Comparison of ENCODE assay signal across 32 cellular contexts in genomic region chr4:166655231-166655630, GRCh38.
"Had no signal": no experiment of that assay in that cellular context is flagged by ENCODE, and none has a peak within 500 bp of the region (broad histone marks: within the 10 kb centered on the region; RNA-seq: fewer than 3 reads in every experiment).

No MANE protein-coding gene starts in this region.

- H3K36me3 ChIP-seq: adrenal gland, colonic mucosa, esophagus muscularis mucosa, gastrocnemius medialis, heart left ventricle, WERI-Rb-1 had no signal

- H3K36me3 Mint-ChIP-seq: activated naive CD4-positive, alpha-beta T cell treated with anti-CD3 and anti-CD28 coated beads, Interleukin-2, amount 50 U/mL, for 24 hours; activated naive CD8-positive, alpha-beta T cell treated with anti-CD3 and anti-CD28 coated beads for 36 hours had no signal

- H3K27ac ChIP-seq: adrenal gland, body of pancreas, colonic mucosa, esophagus muscularis mucosa, foreskin keratinocyte, gastrocnemius medialis, heart left ventricle, WERI-Rb-1 had no signal

- H3K4me3 Mint-ChIP-seq: activated B cell treated with CpG ODN at 0.5 μM for 24 hours; activated CD8-positive, alpha-beta T cell treated with anti-CD3 and anti-CD28 coated beads for 36 hours; activated naive CD4-positive, alpha-beta T cell treated with anti-CD3 and anti-CD28 coated beads for 36 hours; activated naive CD4-positive, alpha-beta T cell treated with anti-CD3 and anti-CD28 coated beads, Interleukin-2, amount 50 U/mL, for 24 hours; activated naive CD8-positive, alpha-beta T cell treated with anti-CD3 and anti-CD28 coated beads for 36 hours; activated naive CD8-positive, alpha-beta T cell treated with anti-CD3 and anti-CD28 coated beads, Interleukin-2, amount 50 U/mL, for 24 hours; activated T-cell treated with anti-CD3 and anti-CD28 coated beads, Interleukin-2, amount 50 U/mL, for 4 hours; activated T-helper 17 cell treated with anti-CD3 and anti-CD28 coated beads, Interleukin-2, amount 50 U/mL, for 72 hours; endodermal cell; T-helper 17 cell; T-helper 2 cell treated with Interferon-gamma antibody and Interleukin-4, amounts not matched to agents 5 μg/mL and 100 μg/mL, for 36 hours had no signal

- H3K27me3 ChIP-seq: adrenal gland, body of pancreas, colonic mucosa, esophagus muscularis mucosa, foreskin keratinocyte, gastrocnemius medialis, heart left ventricle had no signal

- H3K4me1 ChIP-seq: adrenal gland, body of pancreas, colonic mucosa, esophagus muscularis mucosa, foreskin keratinocyte, gastrocnemius medialis, heart left ventricle had no signal

- H3K27me3 Mint-ChIP-seq: activated B cell treated with CpG ODN at 0.5 μM for 24 hours; activated CD8-positive, alpha-beta T cell treated with anti-CD3 and anti-CD28 coated beads for 36 hours; activated naive CD4-positive, alpha-beta T cell treated with anti-CD3 and anti-CD28 coated beads, Interleukin-2, amount 50 U/mL, for 24 hours; activated naive CD8-positive, alpha-beta T cell treated with anti-CD3 and anti-CD28 coated beads for 36 hours; activated T-helper 17 cell treated with anti-CD3 and anti-CD28 coated beads, Interleukin-2, amount 50 U/mL, for 72 hours; T-helper 17 cell had no signal

- H3K4me1 Mint-ChIP-seq: activated B cell treated with CpG ODN at 0.5 μM for 24 hours; activated naive CD4-positive, alpha-beta T cell treated with anti-CD3 and anti-CD28 coated beads, Interleukin-2, amount 50 U/mL, for 24 hours; activated naive CD8-positive, alpha-beta T cell treated with anti-CD3 and anti-CD28 coated beads for 36 hours; activated naive CD8-positive, alpha-beta T cell treated with anti-CD3 and anti-CD28 coated beads, Interleukin-2, amount 50 U/mL, for 24 hours; activated T-helper 17 cell treated with anti-CD3 and anti-CD28 coated beads, Interleukin-2, amount 50 U/mL, for 72 hours; endodermal cell; T-helper 17 cell had no signal

- DNase-seq: activated B cell treated with CpG ODN at 0.5 μM for 24 hours; activated CD4-positive, alpha-beta T cell treated with anti-CD3 and anti-CD28 coated beads for 48 hours; activated CD4-positive, alpha-beta T cell treated with anti-CD3 and anti-CD28 coated beads, Interleukin-2, amount 50 U/mL, for 1 hour; activated CD4-positive, alpha-beta T cell treated with anti-CD3 and anti-CD28 coated beads, Interleukin-2, amount 50 U/mL, for 48 hours; activated CD8-positive, alpha-beta memory T cell treated with anti-CD3 and anti-CD28 coated beads for 24 hours; activated CD8-positive, alpha-beta T cell treated with anti-CD3 and anti-CD28 coated beads for 36 hours; activated effector memory CD4-positive, alpha-beta T cell treated with anti-CD3 and anti-CD28 coated beads, Interleukin-2, amount 50 U/mL, for 16 hours; activated naive CD4-positive, alpha-beta T cell treated with anti-CD3 and anti-CD28 coated beads for 36 hours; activated naive CD8-positive, alpha-beta T cell treated with anti-CD3 and anti-CD28 coated beads for 36 hours; activated naive CD8-positive, alpha-beta T cell treated with anti-CD3 and anti-CD28 coated beads, Interleukin-2, amount 50 U/mL, for 24 hours; activated T-cell treated with anti-CD3 and anti-CD28 coated beads, Interleukin-2, amount 50 U/mL, for 4 hours; adrenal gland; amygdala; aorta; body of pancreas; caudate nucleus; colonic mucosa; effector CD8-positive, alpha-beta T cell; endodermal cell; erythroblast; gastrocnemius medialis; glutamatergic neuron; heart left ventricle; T-helper 17 cell; T1000; WERI-Rb-1 had no signal

- H3K9me3 ChIP-seq: adrenal gland, body of pancreas, colonic mucosa, esophagus muscularis mucosa, gastrocnemius medialis had no signal

- H3K9me3 Mint-ChIP-seq: activated B cell treated with CpG ODN at 0.5 μM for 24 hours; activated naive CD8-positive, alpha-beta T cell treated with anti-CD3 and anti-CD28 coated beads for 36 hours; endodermal cell had no signal

- ATAC-seq: activated CD4-positive, CD25-positive, alpha-beta regulatory T cell treated with anti-CD3 and anti-CD28 coated beads, Interleukin-2, amount 50 U/mL, for 24 hours; activated CD8-positive, alpha-beta T cell treated with anti-CD3 and anti-CD28 coated beads for 36 hours; activated naive CD8-positive, alpha-beta T cell treated with anti-CD3 and anti-CD28 coated beads, Interleukin-2, amount 50 U/mL, for 24 hours; activated T-cell treated with anti-CD3 and anti-CD28 coated beads, Interleukin-2, amount 50 U/mL, for 4 hours; activated T-helper 17 cell treated with anti-CD3 and anti-CD28 coated beads, Interleukin-2, amount 50 U/mL, for 72 hours; body of pancreas; foreskin keratinocyte; gastrocnemius medialis; heart left ventricle; T-helper 17 cell had no signal

- H3K27ac Mint-ChIP-seq: activated B cell treated with CpG ODN at 0.5 μM for 24 hours; activated CD8-positive, alpha-beta T cell treated with anti-CD3 and anti-CD28 coated beads for 36 hours; activated naive CD4-positive, alpha-beta T cell treated with anti-CD3 and anti-CD28 coated beads for 36 hours; activated naive CD4-positive, alpha-beta T cell treated with anti-CD3 and anti-CD28 coated beads, Interleukin-2, amount 50 U/mL, for 24 hours; activated naive CD8-positive, alpha-beta T cell treated with anti-CD3 and anti-CD28 coated beads for 36 hours; activated naive CD8-positive, alpha-beta T cell treated with anti-CD3 and anti-CD28 coated beads, Interleukin-2, amount 50 U/mL, for 24 hours; activated T-helper 17 cell treated with anti-CD3 and anti-CD28 coated beads, Interleukin-2, amount 50 U/mL, for 72 hours; endodermal cell; T-helper 17 cell; T-helper 2 cell treated with Interferon-gamma antibody and Interleukin-4, amounts not matched to agents 5 μg/mL and 100 μg/mL, for 36 hours had no signal

- H3K4me3 ChIP-seq: adrenal gland, body of pancreas, colonic mucosa, esophagus muscularis mucosa, gastrocnemius medialis, heart left ventricle had no signal
